In genomic region chr4:2857349-2857927, GRCh38 we compare ENCODE assay signal across 21 cellular contexts. TPM values are rescaled to one million over a fixed set of nuclear protein-coding genes. Genes with fewer than 3 reads are reported as not detected.
DNase-seq lines count a peak whose midpoint lies in the region; ATAC-seq and TF ChIP-seq lines count a peak whose summit lies in the region.
"Had no signal": no experiment of that assay in that cellular context is flagged by ENCODE, and none has a peak within 500 bp of the region (broad histone marks: within the 10 kb centered on the region; RNA-seq: fewer than 3 reads in every experiment).

No MANE protein-coding gene starts in this region.

- peak overlapping the region; percentile 62 for H3K27ac Mint-ChIP-seq in CD8-positive, alpha-beta T cell
- peak overlapping the region; percentile 7 to 71 for H3K27ac Mint-ChIP-seq in T-cell
- H3K27ac Mint-ChIP-seq: activated naive CD4-positive, alpha-beta T cell treated with anti-CD3 and anti-CD28 coated beads, Interleukin-2, amount 10 ng/mL, durations not matched to agents 7 days and 5 days; stimulated activated naive B cell treated with anti-CD40 and anti-IgM and Interleukin-4, amounts not matched to agents 10 μg/mL and 1 μg/mL and 100 μg/mL, for 72 hours had no signal

- no peaks in the 10 kb centered on the region for H3K9me3 Mint-ChIP-seq in CD8-positive, alpha-beta T cell
- H3K9me3 Mint-ChIP-seq in T-cell, result no peaks in the 10 kb centered on the region

- H3K36me3 Mint-ChIP-seq in CD8-positive, alpha-beta T cell, result peaks cover 35% of the 10 kb centered on the region
- H3K36me3 Mint-ChIP-seq in T-cell, result peaks cover 19% of the 10 kb centered on the region

- TF ChIP-seq CTCF in CD8-positive, alpha-beta T cell (IDR thresholded peaks at IDR 0.05), result no peak
- TF ChIP-seq CTCF in right lobe of liver (IDR thresholded peaks at IDR 0.05), result no peak
- no peak for TF ChIP-seq CTCF in gastrocnemius medialis (IDR thresholded peaks at IDR 0.05 in 4 of 5, conservative IDR thresholded peaks at IDR 0.05 in 1 of 5)

- H3K4me3 Mint-ChIP-seq in CD8-positive, alpha-beta T cell, result no peak overlapping the region
- H3K4me3 Mint-ChIP-seq in T-cell, result no peak overlapping the region
- H3K4me3 Mint-ChIP-seq: activated naive CD4-positive, alpha-beta T cell treated with anti-CD3 and anti-CD28 coated beads, Interleukin-2, amount 10 ng/mL, durations not matched to agents 7 days and 5 days; stimulated activated naive B cell treated with anti-CD40 and anti-IgM and Interleukin-4, amounts not matched to agents 10 μg/mL and 1 μg/mL and 100 μg/mL, for 72 hours had no signal

- POLR2A ChIA-PET in CD8-positive, alpha-beta T cell (lab: Charles Lee), result interaction anchor here (0.6 to 1.6 kb wide), 2 partner anchors 19 to 25 kb away, joined by 4 to 6 read pairs; no protein-coding TSS in a partner anchor
- POLR2A ChIA-PET in T-cell (lab: Charles Lee), result no interaction called here

- intact Hi-C loops in CD8-positive, alpha-beta T cell (cut with DNase I, micrococcal nuclease), result no loop called here
- intact Hi-C loops in right lobe of liver (cut with DNase I) (no loop called here), gastrocnemius medialis (cut with DNase I; ENCODE audit: low total_unique reads) (no loop called here)

- peaks cover 4% of the 10 kb centered on the region for H3K36me3 ChIP-seq in CD8-positive, alpha-beta T cell (ENCODE audit: insufficient read depth, low read length)
- H3K36me3 ChIP-seq in right lobe of liver (peaks cover 0 to 13% (median 0%) of the 10 kb centered on the region in 4 donors), gastrocnemius medialis (peaks cover 0 to 13% of the 10 kb centered on the region in 2 donors)

- H3K27me3 Mint-ChIP-seq in CD8-positive, alpha-beta T cell (ENCODE audit: low read depth), result no peaks in the 10 kb centered on the region
- H3K27me3 Mint-ChIP-seq in T-cell, result no peaks in the 10 kb centered on the region
- H3K27me3 Mint-ChIP-seq: activated naive CD4-positive, alpha-beta T cell treated with anti-CD3 and anti-CD28 coated beads, Interleukin-2, amount 10 ng/mL, durations not matched to agents 7 days and 5 days; stimulated activated naive B cell treated with anti-CD40 and anti-IgM and Interleukin-4, amounts not matched to agents 10 μg/mL and 1 μg/mL and 100 μg/mL, for 72 hours had no signal

- CTCF ChIA-PET in CD8-positive, alpha-beta T cell (lab: Charles Lee), result no interaction called here
- CTCF ChIA-PET in T-cell (lab: Charles Lee), result no interaction called here

- H3K4me3 ChIP-seq in CD8-positive, alpha-beta T cell (ENCODE audit: low read depth, low read length), result no peak overlapping the region
- H3K4me3 ChIP-seq in right lobe of liver (no peak overlapping the region), gastrocnemius medialis (no peak overlapping the region)
- H3K4me3 ChIP-seq: cardiac muscle cell, gastroesophageal sphincter, testis had no signal

- in situ Hi-C loops in gastrocnemius medialis (cut with MboI; ENCODE audit: low sequenced_read_pairs in 4 of 4), result no loop called here

- H3K9me3 ChIP-seq in CD8-positive, alpha-beta T cell (ENCODE audit: low read length), result no peaks in the 10 kb centered on the region
- H3K9me3 ChIP-seq in right lobe of liver (no peaks in the 10 kb centered on the region), gastrocnemius medialis (no peaks in the 10 kb centered on the region)
- H3K9me3 ChIP-seq: gastroesophageal sphincter, testis had no signal

- ATAC-seq in CD8-positive, alpha-beta T cell, result no peak
- ATAC-seq in T-cell (replicated peaks in 1 of 4), result no peak
- peak; percentile 15 to 41 (median 28) for ATAC-seq in right lobe of liver
- no peak for ATAC-seq in gastrocnemius medialis
- ATAC-seq in HG03469 (IDR thresholded peaks at IDR 0.05; ENCODE audit: unreplicated experiment), result no peak
- ATAC-seq: gastroesophageal sphincter; stimulated activated naive B cell treated with anti-CD40 and anti-IgM and Interleukin-4, amounts not matched to agents 10 μg/mL and 1 μg/mL and 100 μg/mL, for 72 hours had no signal

- no peak for DNase-seq in CD8-positive, alpha-beta T cell
- DNase-seq in T-cell (no peak), right lobe of liver (no peak), gastrocnemius medialis (no peak), NK-92 (lab: John Stamatoyannopoulos, UW; ENCODE audit: unreplicated experiment) (no peak)
- no peak for DNase-seq in stimulated activated naive CD4-positive, alpha-beta T cell (lab: John Stamatoyannopoulos, UW)
- DNase-seq: activated naive CD4-positive, alpha-beta T cell treated with anti-CD3 and anti-CD28 coated beads, Interleukin-2, amount 10 ng/mL, durations not matched to agents 7 days and 5 days; anterior cingulate cortex; DMS53; GDM1; GOT3; hypothalamus; NCI-H187; NCI-H526; nucleus accumbens; stimulated activated CD4-positive, alpha-beta T cell treated with anti-CD3 and anti-CD28 coated beads, Interleukin-4, amount 100 ng/mL, for 1 hour; stimulated activated naive B cell treated with anti-CD40 and anti-IgM and Interleukin-4, amounts not matched to agents 10 μg/mL and 1 μg/mL and 100 μg/mL, for 72 hours; testis had no signal

- H3K27me3 ChIP-seq in CD8-positive, alpha-beta T cell (ENCODE audit: insufficient read depth, low read length), result no peaks in the 10 kb centered on the region
- H3K27me3 ChIP-seq in right lobe of liver (no peaks in the 10 kb centered on the region), gastrocnemius medialis (no peaks in the 10 kb centered on the region)
- H3K27me3 ChIP-seq: cardiac muscle cell, gastroesophageal sphincter, testis had no signal

- peaks cover 70% of the 10 kb centered on the region for H3K4me1 ChIP-seq in CD8-positive, alpha-beta T cell (ENCODE audit: insufficient read depth, low read length)
- H3K4me1 ChIP-seq in right lobe of liver (peaks cover 0 to 61% (median 26%) of the 10 kb centered on the region in 4 donors), gastrocnemius medialis (peaks cover 98 to 99% of the 10 kb centered on the region in 2 donors)

- peaks cover 73% of the 10 kb centered on the region for H3K4me1 Mint-ChIP-seq in CD8-positive, alpha-beta T cell (ENCODE audit: low read depth)
- peaks cover 75 to 86% (median 83%) of the 10 kb centered on the region in 3 donors for H3K4me1 Mint-ChIP-seq in T-cell

- H3K27ac ChIP-seq in CD8-positive, alpha-beta T cell (ENCODE audit: low read depth, low read length), result no peak overlapping the region
- peak overlapping the region; percentile 6 to 59 (median 52) for H3K27ac ChIP-seq in right lobe of liver
- H3K27ac ChIP-seq in gastrocnemius medialis, result peak overlapping the region; percentile 70 to 84 (median 79)

- no peak for TF ChIP-seq POLR2A in right lobe of liver (IDR thresholded peaks at IDR 0.05)
- no peak for TF ChIP-seq POLR2A in gastrocnemius medialis (IDR thresholded peaks at IDR 0.05)

- WGBS in right lobe of liver (ENCODE audit: insufficient coverage, low coverage, low lambda C conversion rate, missing lambda C conversion rate), result 71% methylated on average over 5 of the region's 5 CpGs

RNA-seq across cellular contexts. Expression of gene ADD1, which starts 13.8 kb away (rescaled TPM):
- total RNA-seq in CD8-positive, alpha-beta T cell, result 100 to 1,000 TPM; 129 TPM
- total RNA-seq in T-cell, result 100 to 1,000 TPM; 241 to 274 (median 256) TPM
- total RNA-seq in right lobe of liver, result 100 to 1,000 TPM in 3 of 6 experiments, 10 to 100 TPM in 3; 94.4 to 120 (median 103) TPM
- 100 to 1,000 TPM; 144 to 255 (median 178) TPM for total RNA-seq in gastrocnemius medialis

Comparison
In these comparisons a context has a peak if more than half of its experiments do, and no peak if none do; other contexts are left out.
1. ATAC-seq: peak in right lobe of liver (4 of 4); none in CD8-positive, alpha-beta T cell (single experiment), T-cell (0 of 4), gastrocnemius medialis (0 of 2) and HG03469 (single experiment).